8 cellular contexts compared by ENCODE assay signal in genomic region chr1:163069142-163069541, GRCh38. TPM values are rescaled to one million over a fixed set of nuclear protein-coding genes. Genes with fewer than 3 reads are reported as not detected.
A peak's percentile ranks its signal among the peaks of the same experiment; 100 is the strongest.
DNase-seq lines count a peak whose midpoint lies in the region; ATAC-seq and TF ChIP-seq lines count a peak whose summit lies in the region.
"Had no signal": no experiment of that assay in that cellular context is flagged by ENCODE, and none has a peak within 500 bp of the region (broad histone marks: within the 10 kb centered on the region; RNA-seq: fewer than 3 reads in every experiment).

RGS4 (plus strand) TSS chr1:163069361; CDS start chr1:163069485, 124 bp downstream.

- TF ChIP-seq CTCF in adrenal gland (IDR thresholded peaks at IDR 0.05): peak in 5 of 6 experiments; percentile 31 to 59 (median 40)
- TF ChIP-seq CTCF in heart right ventricle (IDR thresholded peaks at IDR 0.05): peak in 7 of 9 donors; percentile 21 to 55 (median 46)
- peak; percentile 53 for TF ChIP-seq CTCF in progenitor cell of endocrine pancreas (IDR thresholded peaks at IDR 0.05; ENCODE audit: unreplicated experiment)

- H3K9me3 ChIP-seq in HUES64 (ENCODE audit: insufficient read depth, low read depth, low read length): no peaks in the 10 kb centered on the region
- no peaks in the 10 kb centered on the region for H3K9me3 ChIP-seq in adrenal gland (replicated peaks in 1 of 3)
- no peaks in the 10 kb centered on the region for H3K9me3 ChIP-seq in heart right ventricle

- no peaks in the 10 kb centered on the region for H3K36me3 ChIP-seq in HUES64 (ENCODE audit: insufficient read depth, low read length)
- no peaks in the 10 kb centered on the region for H3K36me3 ChIP-seq in adrenal gland (replicated peaks in 1 of 2)
- H3K36me3 ChIP-seq in heart right ventricle: peaks cover 0 to 20% (median 0%) of the 10 kb centered on the region in 9 donors

- H3K4me3 ChIP-seq in HUES64 (ENCODE audit: low read length) (peak within 1 kb of the TSS; percentile 24), adrenal gland (peak within 1 kb of the TSS in 1 of 4 donors; percentile 41), heart right ventricle (peak within 1 kb of the TSS in 9 of 10 donors; percentile 14 to 55 (median 48))

- H3K27ac ChIP-seq in HUES64 (ENCODE audit: low read depth, low read length): no peak within 1 kb of the TSS
- H3K27ac ChIP-seq in adrenal gland: peak within 1 kb of the TSS in 1 of 5 donors; percentile 42
- peak within 1 kb of the TSS in 6 of 10 donors; percentile 31 to 59 (median 40) for H3K27ac ChIP-seq in heart right ventricle

- H3K4me1 ChIP-seq in HUES64 (ENCODE audit: insufficient read depth, low read length) (peaks cover 5% of the 10 kb centered on the region; the same call in 1 of the 2 replicates), adrenal gland (replicated peaks in 1 of 2) (no peaks in the 10 kb centered on the region), heart right ventricle (peaks cover 0 to 7% (median 0%) of the 10 kb centered on the region in 9 donors)

- no peaks in the 10 kb centered on the region for H3K36me3 Mint-ChIP-seq in progenitor cell of endocrine pancreas (ENCODE audit: insufficient read depth)

- peak; percentile 82 to 98 (median 96) for ATAC-seq in heart right ventricle
- ATAC-seq in HG02798 (IDR thresholded peaks at IDR 0.05; ENCODE audit: poor library complexity, unreplicated experiment): no peak
- no peak for ATAC-seq in GM18909 (IDR thresholded peaks at IDR 0.05; ENCODE audit: poor library complexity, unreplicated experiment)

- H3K27ac Mint-ChIP-seq in progenitor cell of endocrine pancreas: no peak within 1 kb of the TSS
- H3K27ac Mint-ChIP-seq: activated B cell treated with CpG ODN at 0.5 μM for 24 hours had no signal

- H3K4me1 Mint-ChIP-seq in progenitor cell of endocrine pancreas (ENCODE audit: low read depth): peaks cover 22% of the 10 kb centered on the region
- H3K4me1 Mint-ChIP-seq: activated B cell treated with CpG ODN at 0.5 μM for 24 hours had no signal

- H3K9me3 Mint-ChIP-seq in progenitor cell of endocrine pancreas (ENCODE audit: low read depth): no peaks in the 10 kb centered on the region
- H3K9me3 Mint-ChIP-seq: activated B cell treated with CpG ODN at 0.5 μM for 24 hours had no signal

- H3K4me3 Mint-ChIP-seq in progenitor cell of endocrine pancreas (ENCODE audit: low read depth): peak within 1 kb of the TSS; percentile 33
- H3K4me3 Mint-ChIP-seq: activated B cell treated with CpG ODN at 0.5 μM for 24 hours had no signal

- peak; percentile 32 to 92 (median 49) for DNase-seq in adrenal gland
- DNase-seq in heart right ventricle: peak; percentile 34 to 66
- DNase-seq in progenitor cell of endocrine pancreas (ENCODE audit: low spot score, unreplicated experiment): peak; percentile 15
- no peak for DNase-seq in stimulated activated CD4-positive, alpha-beta T cell treated with anti-CD3 and anti-CD28 coated beads, Interleukin-2, amount 100 ng/mL, for 48 hours
- DNase-seq: activated B cell treated with CpG ODN at 0.5 μM for 24 hours had no signal

- intact Hi-C loops in adrenal gland (cut with DNase I) (loop anchor here (10.0 kb wide), 2 partner anchors 194 to 246 kb away; no protein-coding TSS in a partner anchor), heart right ventricle (cut with DNase I) (loop anchor here in 8 of 10 donors (1.0 to 10.0 kb wide), 9 partner anchors 106 to 248 kb away; no protein-coding TSS in a partner anchor)

- TF ChIP-seq POLR2A in adrenal gland (IDR thresholded peaks at IDR 0.05): peak; percentile 52 to 82

- peaks cover 10% of the 10 kb centered on the region for H3K27me3 Mint-ChIP-seq in progenitor cell of endocrine pancreas

- H3K27me3 ChIP-seq in HUES64 (ENCODE audit: insufficient read depth, low read length) (no peaks in the 10 kb centered on the region), adrenal gland (no peaks in the 10 kb centered on the region), heart right ventricle (peaks cover 0 to 39% (median 4%) of the 10 kb centered on the region in 7 donors)

- no peak within 1 kb of the TSS for H3K9ac ChIP-seq in HUES64 (ENCODE audit: low read depth, low read length)

- WGBS in HUES64: 7% methylated on average over 13 of the region's 13 CpGs
- WGBS in adrenal gland, 4 donors: 1 to 5% (median 3%) methylated on average over 11 to 13 of the region's 13 CpGs
- 1 to 2% methylated on average over 13 of the region's 13 CpGs for WGBS in heart right ventricle, 2 donors

RNA-seq across cellular contexts. Expression of gene RGS4, which starts in this region (rescaled TPM):
- polyA plus RNA-seq in HUES64 (2013, experiment 1 of 2): 1.1 TPM
- 1.6 TPM for polyA plus RNA-seq in HUES64 (2013, experiment 2 of 2)
- 10 to 100 TPM in 4 of 8 donors, 1 to 10 TPM in 4; 2.2 to 38.5 (median 16.1) TPM for total RNA-seq in adrenal gland
- 10 to 100 TPM in 2 of 3 donors, 1 to 10 TPM in 1; 4.1 to 48.5 (median 11.7) TPM for polyA plus RNA-seq in adrenal gland
- 1 to 10 TPM in 8 of 10 donors, under 1 TPM in 2; 0.72 to 7.6 (median 2.0) TPM for total RNA-seq in heart right ventricle
- polyA plus RNA-seq in heart right ventricle: 1 to 10 TPM in 1 of 2 donors, under 1 TPM in 1; 0.80 to 1.2 TPM
- 7.3 and 12.1 TPM in 2 replicates for total RNA-seq in progenitor cell of endocrine pancreas
- total RNA-seq: activated B cell treated with CpG ODN at 0.5 μM for 24 hours had no signal

Comparison
In these comparisons a context has a peak if more than half of its experiments do, and no peak if none do; other contexts are left out.
1. DNase-seq: peak in adrenal gland (7 of 7), heart right ventricle (2 of 2) and progenitor cell of endocrine pancreas (single experiment); none in stimulated activated CD4-positive, alpha-beta T cell treated with anti-CD3 and anti-CD28 coated beads, Interleukin-2, amount 100 ng/mL, for 48 hours (0 of 2).
2. ATAC-seq: peak in heart right ventricle (8 of 8); none in HG02798 (single experiment) and GM18909 (single experiment).
3. Peak in every context shown above with its lines, with median percentiles within 50 percentile points of each other: CTCF ChIP-seq.